In the genomic region with DNA sequence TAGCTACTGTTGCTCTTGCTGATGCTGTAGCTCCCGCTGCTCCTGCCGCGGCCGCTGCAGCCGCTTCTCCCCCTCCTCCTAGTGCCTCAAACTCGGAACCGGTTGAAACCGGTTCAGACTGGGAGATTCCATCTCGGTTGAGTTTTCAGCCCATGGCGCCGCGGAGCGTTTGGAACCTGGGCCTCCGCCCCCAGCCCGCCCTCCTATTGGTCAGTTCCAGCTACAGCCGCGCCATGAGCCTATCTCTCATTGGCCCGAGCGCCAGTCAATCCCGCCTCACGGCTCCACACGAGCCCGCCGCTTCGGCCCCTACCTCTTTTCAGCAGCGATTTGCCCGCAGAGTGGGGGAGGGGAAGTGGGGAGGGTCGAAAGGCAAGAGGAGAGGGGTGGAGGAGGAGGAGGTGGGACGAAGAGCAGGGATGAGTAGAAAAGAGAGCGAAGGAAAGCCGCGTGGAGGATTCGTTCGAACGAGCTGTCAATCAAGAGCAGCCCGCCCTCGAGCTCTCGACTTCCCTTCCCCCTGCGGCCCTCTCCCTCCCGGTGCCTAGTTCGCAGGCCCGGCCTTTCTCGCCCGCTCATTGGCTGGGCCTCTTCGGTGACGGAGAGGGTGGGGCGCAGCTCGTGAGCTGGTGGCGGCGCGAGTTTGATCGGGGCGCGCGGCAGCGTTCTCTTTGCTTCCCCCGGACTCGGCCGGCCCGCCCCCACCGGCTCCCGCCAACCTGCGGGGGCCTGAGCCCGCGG, we compare ENCODE assay signal across 1 cellular context.
TF ChIP-seq lines count a peak whose summit lies in the region.

A gene with protein sequence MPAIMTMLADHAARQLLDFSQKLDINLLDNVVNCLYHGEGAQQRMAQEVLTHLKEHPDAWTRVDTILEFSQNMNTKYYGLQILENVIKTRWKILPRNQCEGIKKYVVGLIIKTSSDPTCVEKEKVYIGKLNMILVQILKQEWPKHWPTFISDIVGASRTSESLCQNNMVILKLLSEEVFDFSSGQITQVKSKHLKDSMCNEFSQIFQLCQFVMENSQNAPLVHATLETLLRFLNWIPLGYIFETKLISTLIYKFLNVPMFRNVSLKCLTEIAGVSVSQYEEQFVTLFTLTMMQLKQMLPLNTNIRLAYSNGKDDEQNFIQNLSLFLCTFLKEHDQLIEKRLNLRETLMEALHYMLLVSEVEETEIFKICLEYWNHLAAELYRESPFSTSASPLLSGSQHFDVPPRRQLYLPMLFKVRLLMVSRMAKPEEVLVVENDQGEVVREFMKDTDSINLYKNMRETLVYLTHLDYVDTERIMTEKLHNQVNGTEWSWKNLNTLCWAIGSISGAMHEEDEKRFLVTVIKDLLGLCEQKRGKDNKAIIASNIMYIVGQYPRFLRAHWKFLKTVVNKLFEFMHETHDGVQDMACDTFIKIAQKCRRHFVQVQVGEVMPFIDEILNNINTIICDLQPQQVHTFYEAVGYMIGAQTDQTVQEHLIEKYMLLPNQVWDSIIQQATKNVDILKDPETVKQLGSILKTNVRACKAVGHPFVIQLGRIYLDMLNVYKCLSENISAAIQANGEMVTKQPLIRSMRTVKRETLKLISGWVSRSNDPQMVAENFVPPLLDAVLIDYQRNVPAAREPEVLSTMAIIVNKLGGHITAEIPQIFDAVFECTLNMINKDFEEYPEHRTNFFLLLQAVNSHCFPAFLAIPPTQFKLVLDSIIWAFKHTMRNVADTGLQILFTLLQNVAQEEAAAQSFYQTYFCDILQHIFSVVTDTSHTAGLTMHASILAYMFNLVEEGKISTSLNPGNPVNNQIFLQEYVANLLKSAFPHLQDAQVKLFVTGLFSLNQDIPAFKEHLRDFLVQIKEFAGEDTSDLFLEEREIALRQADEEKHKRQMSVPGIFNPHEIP (N-terminal part only) (minus strand): TSS at position 178 of the 741 bp plus-strand sequence. CDS start 4,459 bp downstream, outside the sequence.

TF ChIP-seq in GM12878, 131 proteins besides CTCF, POLR2A, EP300 and RAD21 (continued from another document and continues in another):
- TF ChIP-seq, protein P1, sequence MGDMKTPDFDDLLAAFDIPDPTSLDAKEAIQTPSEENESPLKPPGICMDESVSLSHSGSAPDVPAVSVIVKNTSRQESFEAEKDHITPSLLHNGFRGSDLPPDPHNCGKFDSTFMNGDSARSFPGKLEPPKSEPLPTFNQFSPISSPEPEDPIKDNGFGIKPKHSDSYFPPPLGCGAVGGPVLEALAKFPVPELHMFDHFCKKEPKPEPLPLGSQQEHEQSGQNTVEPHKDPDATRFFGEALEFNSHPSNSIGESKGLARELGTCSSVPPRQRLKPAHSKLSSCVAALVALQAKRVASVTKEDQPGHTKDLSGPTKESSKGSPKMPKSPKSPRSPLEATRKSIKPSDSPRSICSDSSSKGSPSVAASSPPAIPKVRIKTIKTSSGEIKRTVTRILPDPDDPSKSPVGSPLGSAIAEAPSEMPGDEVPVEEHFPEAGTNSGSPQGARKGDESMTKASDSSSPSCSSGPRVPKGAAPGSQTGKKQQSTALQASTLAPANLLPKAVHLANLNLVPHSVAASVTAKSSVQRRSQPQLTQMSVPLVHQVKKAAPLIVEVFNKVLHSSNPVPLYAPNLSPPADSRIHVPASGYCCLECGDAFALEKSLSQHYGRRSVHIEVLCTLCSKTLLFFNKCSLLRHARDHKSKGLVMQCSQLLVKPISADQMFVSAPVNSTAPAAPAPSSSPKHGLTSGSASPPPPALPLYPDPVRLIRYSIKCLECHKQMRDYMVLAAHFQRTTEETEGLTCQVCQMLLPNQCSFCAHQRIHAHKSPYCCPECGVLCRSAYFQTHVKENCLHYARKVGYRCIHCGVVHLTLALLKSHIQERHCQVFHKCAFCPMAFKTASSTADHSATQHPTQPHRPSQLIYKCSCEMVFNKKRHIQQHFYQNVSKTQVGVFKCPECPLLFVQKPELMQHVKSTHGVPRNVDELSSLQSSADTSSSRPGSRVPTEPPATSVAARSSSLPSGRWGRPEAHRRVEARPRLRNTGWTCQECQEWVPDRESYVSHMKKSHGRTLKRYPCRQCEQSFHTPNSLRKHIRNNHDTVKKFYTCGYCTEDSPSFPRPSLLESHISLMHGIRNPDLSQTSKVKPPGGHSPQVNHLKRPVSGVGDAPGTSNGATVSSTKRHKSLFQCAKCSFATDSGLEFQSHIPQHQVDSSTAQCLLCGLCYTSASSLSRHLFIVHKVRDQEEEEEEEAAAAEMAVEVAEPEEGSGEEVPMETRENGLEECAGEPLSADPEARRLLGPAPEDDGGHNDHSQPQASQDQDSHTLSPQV (IDR thresholded peaks at IDR 0.05) = no peak
- TF ChIP-seq, protein P2, sequence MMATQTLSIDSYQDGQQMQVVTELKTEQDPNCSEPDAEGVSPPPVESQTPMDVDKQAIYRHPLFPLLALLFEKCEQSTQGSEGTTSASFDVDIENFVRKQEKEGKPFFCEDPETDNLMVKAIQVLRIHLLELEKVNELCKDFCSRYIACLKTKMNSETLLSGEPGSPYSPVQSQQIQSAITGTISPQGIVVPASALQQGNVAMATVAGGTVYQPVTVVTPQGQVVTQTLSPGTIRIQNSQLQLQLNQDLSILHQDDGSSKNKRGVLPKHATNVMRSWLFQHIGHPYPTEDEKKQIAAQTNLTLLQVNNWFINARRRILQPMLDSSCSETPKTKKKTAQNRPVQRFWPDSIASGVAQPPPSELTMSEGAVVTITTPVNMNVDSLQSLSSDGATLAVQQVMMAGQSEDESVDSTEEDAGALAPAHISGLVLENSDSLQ (IDR thresholded peaks at IDR 0.05) = peak; percentile 100
- TF ChIP-seq TCF12 (IDR thresholded peaks at IDR 0.05; ENCODE audit: low read depth, low read length) (peak; percentile 54; the same call in 1 of the 2 replicates), RBBP5 (conservative IDR thresholded peaks at IDR 0.05) (no peak), FOXK2 (IDR thresholded peaks at IDR 0.05) (peak; percentile 53; the same call in 1 of the 2 replicates), MXI1 (IDR thresholded peaks at IDR 0.05; ENCODE audit: low read depth, low read length) (peak; percentile 36), SREBF1 (IDR thresholded peaks at IDR 0.05; ENCODE audit: low read length) (no peak; the same call in 1 of the 2 replicates), ZNF274 (IDR thresholded peaks at IDR 0.05; ENCODE audit: insufficient read depth, insufficient read length) (no peak), IRF4 (IDR thresholded peaks at IDR 0.05; ENCODE audit: low read depth, low read length) (0 out of 2 replicates have a peak, but pooled peaks have one; percentile 10), SP1 (IDR thresholded peaks at IDR 0.05; ENCODE audit: low read depth, low read length) (peak; percentile 96), YBX1 (IDR thresholded peaks at IDR 0.05) (no peak), CHD1 (IDR thresholded peaks at IDR 0.05; ENCODE audit: low read depth, low read length) (no peak), LARP7 (IDR thresholded peaks at IDR 0.05) (peak; percentile 52; the same call in 1 of the 2 replicates), NBN (IDR thresholded peaks at IDR 0.05) (peak; percentile 81), TAF1 (IDR thresholded peaks at IDR 0.05; ENCODE audit: borderline replicate concordance, low read depth, low read length) (peak; percentile 94), NFXL1 (IDR thresholded peaks at IDR 0.05; ENCODE audit: borderline replicate concordance) (no peak), SUPT20H (IDR thresholded peaks at IDR 0.05; ENCODE audit: borderline replicate concordance, control insufficient read depth, low read depth, low read length) (no peak), TBL1XR1 (IDR thresholded peaks at IDR 0.05; ENCODE audit: low read depth, low read length) (no peak), RCOR1 (conservative IDR thresholded peaks at IDR 0.05; ENCODE audit: low read depth, low read length) (no peak), JUND (IDR thresholded peaks at IDR 0.05; ENCODE audit: low read depth, low read length) (0 out of 2 replicates have a peak, but pooled peaks have one; percentile 49), CEBPB (IDR thresholded peaks at IDR 0.05; ENCODE audit: borderline replicate concordance in 1 of 2, low read depth in 2 of 2, low read length in 2 of 2) (no peak), BHLHE40 (IDR thresholded peaks at IDR 0.05; ENCODE audit: borderline replicate concordance in 1 of 2, low read depth in 2 of 2, low read length in 1 of 2) (peak; percentile 92 to 96), CBX5 (IDR thresholded peaks at IDR 0.05; ENCODE audit: low read depth) (peak; percentile 78; the same call in 1 of the 2 replicates), CBX3 (IDR thresholded peaks at IDR 0.05; ENCODE audit: borderline replicate concordance, low read depth) (no peak)
- TF ChIP-seq, protein P3, sequence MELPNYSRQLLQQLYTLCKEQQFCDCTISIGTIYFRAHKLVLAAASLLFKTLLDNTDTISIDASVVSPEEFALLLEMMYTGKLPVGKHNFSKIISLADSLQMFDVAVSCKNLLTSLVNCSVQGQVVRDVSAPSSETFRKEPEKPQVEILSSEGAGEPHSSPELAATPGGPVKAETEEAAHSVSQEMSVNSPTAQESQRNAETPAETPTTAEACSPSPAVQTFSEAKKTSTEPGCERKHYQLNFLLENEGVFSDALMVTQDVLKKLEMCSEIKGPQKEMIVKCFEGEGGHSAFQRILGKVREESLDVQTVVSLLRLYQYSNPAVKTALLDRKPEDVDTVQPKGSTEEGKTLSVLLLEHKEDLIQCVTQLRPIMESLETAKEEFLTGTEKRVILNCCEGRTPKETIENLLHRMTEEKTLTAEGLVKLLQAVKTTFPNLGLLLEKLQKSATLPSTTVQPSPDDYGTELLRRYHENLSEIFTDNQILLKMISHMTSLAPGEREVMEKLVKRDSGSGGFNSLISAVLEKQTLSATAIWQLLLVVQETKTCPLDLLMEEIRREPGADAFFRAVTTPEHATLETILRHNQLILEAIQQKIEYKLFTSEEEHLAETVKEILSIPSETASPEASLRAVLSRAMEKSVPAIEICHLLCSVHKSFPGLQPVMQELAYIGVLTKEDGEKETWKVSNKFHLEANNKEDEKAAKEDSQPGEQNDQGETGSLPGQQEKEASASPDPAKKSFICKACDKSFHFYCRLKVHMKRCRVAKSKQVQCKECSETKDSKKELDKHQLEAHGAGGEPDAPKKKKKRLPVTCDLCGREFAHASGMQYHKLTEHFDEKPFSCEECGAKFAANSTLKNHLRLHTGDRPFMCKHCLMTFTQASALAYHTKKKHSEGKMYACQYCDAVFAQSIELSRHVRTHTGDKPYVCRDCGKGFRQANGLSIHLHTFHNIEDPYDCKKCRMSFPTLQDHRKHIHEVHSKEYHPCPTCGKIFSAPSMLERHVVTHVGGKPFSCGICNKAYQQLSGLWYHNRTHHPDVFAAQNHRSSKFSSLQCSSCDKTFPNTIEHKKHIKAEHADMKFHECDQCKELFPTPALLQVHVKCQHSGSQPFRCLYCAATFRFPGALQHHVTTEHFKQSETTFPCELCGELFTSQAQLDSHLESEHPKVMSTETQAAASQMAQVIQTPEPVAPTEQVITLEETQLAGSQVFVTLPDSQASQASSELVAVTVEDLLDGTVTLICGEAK (IDR thresholded peaks at IDR 0.05; ENCODE audit: borderline replicate concordance) = no peak; the same call in 1 of the 2 replicates
- TF ChIP-seq, protein P4, sequence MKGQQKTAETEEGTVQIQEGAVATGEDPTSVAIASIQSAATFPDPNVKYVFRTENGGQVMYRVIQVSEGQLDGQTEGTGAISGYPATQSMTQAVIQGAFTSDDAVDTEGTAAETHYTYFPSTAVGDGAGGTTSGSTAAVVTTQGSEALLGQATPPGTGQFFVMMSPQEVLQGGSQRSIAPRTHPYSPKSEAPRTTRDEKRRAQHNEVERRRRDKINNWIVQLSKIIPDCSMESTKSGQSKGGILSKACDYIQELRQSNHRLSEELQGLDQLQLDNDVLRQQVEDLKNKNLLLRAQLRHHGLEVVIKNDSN (IDR thresholded peaks at IDR 0.05; ENCODE audit: borderline replicate concordance, extremely low read length, insufficient read depth, low read depth, low read length) = no peak
- TF ChIP-seq, protein P5, sequence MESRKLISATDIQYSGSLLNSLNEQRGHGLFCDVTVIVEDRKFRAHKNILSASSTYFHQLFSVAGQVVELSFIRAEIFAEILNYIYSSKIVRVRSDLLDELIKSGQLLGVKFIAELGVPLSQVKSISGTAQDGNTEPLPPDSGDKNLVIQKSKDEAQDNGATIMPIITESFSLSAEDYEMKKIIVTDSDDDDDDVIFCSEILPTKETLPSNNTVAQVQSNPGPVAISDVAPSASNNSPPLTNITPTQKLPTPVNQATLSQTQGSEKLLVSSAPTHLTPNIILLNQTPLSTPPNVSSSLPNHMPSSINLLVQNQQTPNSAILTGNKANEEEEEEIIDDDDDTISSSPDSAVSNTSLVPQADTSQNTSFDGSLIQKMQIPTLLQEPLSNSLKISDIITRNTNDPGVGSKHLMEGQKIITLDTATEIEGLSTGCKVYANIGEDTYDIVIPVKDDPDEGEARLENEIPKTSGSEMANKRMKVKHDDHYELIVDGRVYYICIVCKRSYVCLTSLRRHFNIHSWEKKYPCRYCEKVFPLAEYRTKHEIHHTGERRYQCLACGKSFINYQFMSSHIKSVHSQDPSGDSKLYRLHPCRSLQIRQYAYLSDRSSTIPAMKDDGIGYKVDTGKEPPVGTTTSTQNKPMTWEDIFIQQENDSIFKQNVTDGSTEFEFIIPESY (IDR thresholded peaks at IDR 0.05) = no peak
- TF ChIP-seq, protein P6, sequence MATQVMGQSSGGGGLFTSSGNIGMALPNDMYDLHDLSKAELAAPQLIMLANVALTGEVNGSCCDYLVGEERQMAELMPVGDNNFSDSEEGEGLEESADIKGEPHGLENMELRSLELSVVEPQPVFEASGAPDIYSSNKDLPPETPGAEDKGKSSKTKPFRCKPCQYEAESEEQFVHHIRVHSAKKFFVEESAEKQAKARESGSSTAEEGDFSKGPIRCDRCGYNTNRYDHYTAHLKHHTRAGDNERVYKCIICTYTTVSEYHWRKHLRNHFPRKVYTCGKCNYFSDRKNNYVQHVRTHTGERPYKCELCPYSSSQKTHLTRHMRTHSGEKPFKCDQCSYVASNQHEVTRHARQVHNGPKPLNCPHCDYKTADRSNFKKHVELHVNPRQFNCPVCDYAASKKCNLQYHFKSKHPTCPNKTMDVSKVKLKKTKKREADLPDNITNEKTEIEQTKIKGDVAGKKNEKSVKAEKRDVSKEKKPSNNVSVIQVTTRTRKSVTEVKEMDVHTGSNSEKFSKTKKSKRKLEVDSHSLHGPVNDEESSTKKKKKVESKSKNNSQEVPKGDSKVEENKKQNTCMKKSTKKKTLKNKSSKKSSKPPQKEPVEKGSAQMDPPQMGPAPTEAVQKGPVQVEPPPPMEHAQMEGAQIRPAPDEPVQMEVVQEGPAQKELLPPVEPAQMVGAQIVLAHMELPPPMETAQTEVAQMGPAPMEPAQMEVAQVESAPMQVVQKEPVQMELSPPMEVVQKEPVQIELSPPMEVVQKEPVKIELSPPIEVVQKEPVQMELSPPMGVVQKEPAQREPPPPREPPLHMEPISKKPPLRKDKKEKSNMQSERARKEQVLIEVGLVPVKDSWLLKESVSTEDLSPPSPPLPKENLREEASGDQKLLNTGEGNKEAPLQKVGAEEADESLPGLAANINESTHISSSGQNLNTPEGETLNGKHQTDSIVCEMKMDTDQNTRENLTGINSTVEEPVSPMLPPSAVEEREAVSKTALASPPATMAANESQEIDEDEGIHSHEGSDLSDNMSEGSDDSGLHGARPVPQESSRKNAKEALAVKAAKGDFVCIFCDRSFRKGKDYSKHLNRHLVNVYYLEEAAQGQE (IDR thresholded peaks at IDR 0.05; ENCODE audit: low read depth, low read length) = no peak
- TF ChIP-seq, protein P7, sequence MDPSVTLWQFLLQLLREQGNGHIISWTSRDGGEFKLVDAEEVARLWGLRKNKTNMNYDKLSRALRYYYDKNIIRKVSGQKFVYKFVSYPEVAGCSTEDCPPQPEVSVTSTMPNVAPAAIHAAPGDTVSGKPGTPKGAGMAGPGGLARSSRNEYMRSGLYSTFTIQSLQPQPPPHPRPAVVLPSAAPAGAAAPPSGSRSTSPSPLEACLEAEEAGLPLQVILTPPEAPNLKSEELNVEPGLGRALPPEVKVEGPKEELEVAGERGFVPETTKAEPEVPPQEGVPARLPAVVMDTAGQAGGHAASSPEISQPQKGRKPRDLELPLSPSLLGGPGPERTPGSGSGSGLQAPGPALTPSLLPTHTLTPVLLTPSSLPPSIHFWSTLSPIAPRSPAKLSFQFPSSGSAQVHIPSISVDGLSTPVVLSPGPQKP (IDR thresholded peaks at IDR 0.05; ENCODE audit: low read depth, low read length) = peak; percentile 20; the same call in 1 of the 2 replicates
